Comparison of ENCODE assay signal across 29 cellular contexts in the genomic region with DNA sequence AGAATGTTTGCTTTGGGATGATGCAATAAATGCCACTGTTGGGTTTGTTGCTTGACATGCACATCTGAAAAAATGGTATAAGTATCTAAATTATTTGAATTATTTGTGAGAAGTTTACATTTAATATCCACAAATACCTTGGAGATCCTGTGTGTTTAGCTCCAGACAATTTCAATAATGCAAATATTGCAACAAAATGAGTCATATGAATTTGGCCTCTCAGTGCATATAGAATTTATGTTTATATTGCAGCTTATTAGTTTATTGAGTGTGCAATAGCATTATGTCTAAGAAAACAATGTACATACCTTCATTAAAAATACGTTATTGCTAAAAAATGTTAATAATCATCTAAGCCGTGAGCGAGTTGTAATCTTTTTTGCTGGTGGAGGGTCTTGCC.
"Had no signal": no experiment of that assay in that cellular context is flagged by ENCODE, and none has a peak within 500 bp of the region (broad histone marks: within the 10 kb centered on the region; RNA-seq: fewer than 3 reads in every experiment).

No MANE protein-coding gene starts in this region.

- ATAC-seq: activated CD8-positive, alpha-beta T cell treated with anti-CD3 and anti-CD28 coated beads for 36 hours; activated naive CD4-positive, alpha-beta T cell treated with anti-CD3 and anti-CD28 coated beads, Interleukin-2, amount 50 U/mL, for 72 hours; activated T-cell treated with anti-CD3 and anti-CD28 coated beads, Interleukin-2, amount 50 U/mL, for 4 hours; activated T-cell treated with anti-CD3 and anti-CD28 coated beads, Interleukin-2, amount 50 U/mL, for 72 hours; activated T-helper 17 cell treated with anti-CD3 and anti-CD28 coated beads, Interleukin-2, amount 50 U/mL, for 72 hours; body of pancreas had no signal

- DNase-seq: activated B cell treated with CpG ODN at 0.5 μM for 24 hours; activated CD4-positive, alpha-beta memory T cell treated with anti-CD3 and anti-CD28 coated beads for 36 hours; activated CD4-positive, alpha-beta T cell treated with anti-CD3 and anti-CD28 coated beads for 4 hours; activated CD4-positive, alpha-beta T cell treated with anti-CD3 and anti-CD28 coated beads, Interleukin-2, amount 10 ng/mL, durations not matched to agents 24 days and 14 days; activated CD4-positive, alpha-beta T cell treated with anti-CD3 and anti-CD28 coated beads, Interleukin-2, amount 50 U/mL, for 1 hour; activated CD4-positive, alpha-beta T cell treated with anti-CD3 and anti-CD28 coated beads, Interleukin-2, amount 50 U/mL, for 4 hours; activated CD4-positive, CD25-positive, alpha-beta regulatory T cell treated with anti-CD3 and anti-CD28 coated beads, Interleukin-2, amount 50 U/mL, for 72 hours; activated CD8-positive, alpha-beta memory T cell treated with anti-CD3 and anti-CD28 coated beads, Interleukin-2, amount 50 U/mL, for 4 hours; activated CD8-positive, alpha-beta T cell treated with anti-CD3 and anti-CD28 coated beads for 36 hours; activated effector memory CD4-positive, alpha-beta T cell treated with anti-CD3 and anti-CD28 coated beads, Interleukin-2, amount 50 U/mL, for 16 hours; activated gamma-delta T cell treated with Interleukin-2 at 50 U/mL for 16 hours; activated naive CD4-positive, alpha-beta T cell; activated naive CD4-positive, alpha-beta T cell treated with anti-CD3 and anti-CD28 coated beads for 36 hours; activated naive CD4-positive, alpha-beta T cell treated with anti-CD3 and anti-CD28 coated beads, Interleukin-2, amount 50 U/mL, for 16 hours; activated naive CD8-positive, alpha-beta T cell treated with anti-CD3 and anti-CD28 coated beads for 36 hours; activated T-cell treated with anti-CD3 and anti-CD28 coated beads for 4 hours; activated T-cell treated with anti-CD3 and anti-CD28 coated beads, Interleukin-2, amount 50 U/mL, for 1 hour; activated T-cell treated with anti-CD3 and anti-CD28 coated beads, Interleukin-2, amount 50 U/mL, for 4 hours; activated T-cell treated with anti-CD3 and anti-CD28 coated beads, Interleukin-2, amount 50 U/mL, for 72 hours; adrenal gland; amniotic stem cell; aorta; body of pancreas; brain microvascular endothelial cell; central memory CD4-positive, alpha-beta T cell; T-helper 2 cell; T-helper 9 cell had no signal
